19 cellular contexts compared by ENCODE assay signal in the genomic region with DNA sequence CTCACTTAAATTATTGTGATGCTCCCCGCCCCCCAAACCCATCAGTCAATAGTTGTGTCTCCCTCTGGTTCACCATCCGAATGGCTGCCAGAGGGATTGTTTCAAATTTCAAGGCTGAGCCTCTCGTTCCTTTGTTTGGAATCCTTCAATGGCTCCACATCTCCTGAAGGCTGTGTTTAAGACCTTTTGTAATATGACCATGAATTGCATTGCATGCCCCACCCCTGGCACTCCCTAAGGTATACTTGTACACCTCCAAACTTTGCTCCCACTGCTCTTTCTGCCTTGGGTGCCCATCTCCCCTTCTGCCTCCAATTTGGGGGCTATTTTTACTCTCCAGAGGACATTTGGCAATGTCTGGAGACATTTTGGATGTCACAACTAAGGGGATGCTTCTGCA.
"Had no signal": no experiment of that assay in that cellular context is flagged by ENCODE, and none has a peak within 500 bp of the region (broad histone marks: within the 10 kb centered on the region; RNA-seq: fewer than 3 reads in every experiment).

No MANE protein-coding gene starts in this region.

- H3K4me1 Mint-ChIP-seq: brain had no signal

- H3K9me3 Mint-ChIP-seq: activated naive CD4-positive, alpha-beta T cell treated with anti-CD3 and anti-CD28 coated beads, Interleukin-2, amount 50 U/mL, for 24 hours; type B pancreatic cell had no signal

- ATAC-seq: natural killer cell treated with Interleukin-12 subunit alpha and Interleukin-12 subunit beta and Interleukin-15 and Interleukin-18, amount 100 ng/mL, for 72 hours; stimulated activated naive CD8-positive, alpha-beta T cell treated with anti-CD3 and anti-CD28 coated beads, Interleukin-15, Interleukin-2, amounts not matched to agents 100 U/mL and 50 U/mL, for 24 hours had no signal

- H3K27ac ChIP-seq: suprapubic skin had no signal

- H3K4me3 ChIP-seq: coronary artery, suprapubic skin had no signal

- H3K27me3 Mint-ChIP-seq: activated naive CD4-positive, alpha-beta T cell treated with anti-CD3 and anti-CD28 coated beads, Interleukin-2, amount 50 U/mL, for 24 hours had no signal

- H3K4me3 Mint-ChIP-seq: activated naive CD4-positive, alpha-beta T cell treated with anti-CD3 and anti-CD28 coated beads, Interleukin-2, amount 50 U/mL, for 24 hours; brain; central memory CD8-positive, alpha-beta T cell; natural killer cell treated with Interleukin-12 subunit alpha and Interleukin-12 subunit beta and Interleukin-15 and Interleukin-18, amount 100 ng/mL, for 72 hours; type B pancreatic cell had no signal

- H3K36me3 ChIP-seq: suprapubic skin had no signal

- H3K27me3 ChIP-seq: suprapubic skin had no signal

- H3K36me3 Mint-ChIP-seq: activated naive CD4-positive, alpha-beta T cell treated with anti-CD3 and anti-CD28 coated beads, Interleukin-2, amount 50 U/mL, for 24 hours; brain; type B pancreatic cell had no signal

- H3K9me3 ChIP-seq: suprapubic skin had no signal

- H3K27ac Mint-ChIP-seq: activated naive CD4-positive, alpha-beta T cell treated with anti-CD3 and anti-CD28 coated beads, Interleukin-2, amount 50 U/mL, for 24 hours; type B pancreatic cell had no signal

- DNase-seq: activated CD4-positive, alpha-beta T cell treated with anti-CD3 and anti-CD28 coated beads, Interleukin-2, amount 50 U/mL, for 48 hours; activated CD4-positive, CD25-positive, alpha-beta regulatory T cell treated with anti-CD3 and anti-CD28 coated beads, Interleukin-2, amount 50 U/mL, for 72 hours; activated effector memory CD4-positive, alpha-beta T cell treated with anti-CD3 and anti-CD28 coated beads, Interleukin-2, amount 50 U/mL, for 16 hours; activated T-cell treated with anti-CD3 and anti-CD28 coated beads, Interleukin-2, amount 50 U/mL, for 48 hours; amygdala; effector CD4-positive, alpha-beta T cell; hippocampal formation; mesendoderm; nucleus accumbens; retina; stimulated activated CD4-positive, alpha-beta T cell treated with anti-CD3 and anti-CD28 coated beads, Interleukin-4, amount 100 ng/mL, for 24 hours; stimulated activated naive CD8-positive, alpha-beta T cell treated with anti-CD3 and anti-CD28 coated beads, Interleukin-15, Interleukin-2, amounts not matched to agents 100 U/mL and 50 U/mL, for 24 hours had no signal
